Comparison of ENCODE assay signal across 8 cellular contexts in the genomic region with DNA sequence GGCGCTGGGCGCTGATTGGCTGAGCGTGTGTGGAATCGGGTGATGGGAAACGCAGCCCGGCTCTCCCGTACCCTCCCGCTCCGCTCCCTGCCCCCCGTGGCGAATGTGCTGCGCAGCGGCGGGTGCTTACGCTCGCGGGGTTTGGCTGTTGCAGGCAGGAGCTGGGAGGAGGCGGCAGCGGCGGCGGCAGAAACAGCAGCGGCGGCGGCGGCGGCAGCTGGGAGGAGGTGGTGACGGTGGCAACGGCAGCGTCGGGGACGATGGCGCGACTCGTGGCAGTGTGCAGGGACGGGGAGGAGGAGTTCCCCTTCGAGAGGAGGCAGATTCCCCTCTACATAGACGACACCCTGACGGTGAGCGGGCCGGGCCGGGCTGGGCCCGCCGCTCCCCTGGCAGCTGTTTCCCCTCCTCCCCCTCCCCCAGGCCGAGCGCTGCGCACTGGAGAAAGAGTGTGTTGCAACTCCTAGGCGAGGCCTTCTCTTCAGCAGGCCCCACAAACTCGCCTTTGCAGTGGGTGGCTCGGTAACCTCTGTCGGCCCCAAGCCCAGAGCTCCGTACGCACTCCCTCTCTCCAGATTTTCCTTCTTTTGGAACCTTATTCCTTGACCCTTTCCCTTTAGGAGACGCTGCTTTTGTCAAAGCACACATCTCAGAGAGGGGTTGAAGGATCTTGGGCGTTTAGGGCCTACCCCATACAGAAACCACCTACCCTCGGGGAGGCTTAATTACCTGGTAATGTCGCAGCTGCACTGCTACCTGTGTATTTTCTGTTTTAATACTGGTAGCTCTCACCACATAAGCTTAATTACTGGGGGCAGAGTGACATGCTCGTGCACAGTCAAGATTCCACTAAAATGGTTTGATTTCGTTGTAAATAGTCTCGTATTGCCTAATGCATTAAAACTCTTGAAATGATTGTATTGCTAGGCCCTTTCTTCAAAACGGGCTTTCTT. TPM values are rescaled to one million over a fixed set of nuclear protein-coding genes. Genes with fewer than 3 reads are reported as not detected.
DNase-seq lines count a peak whose midpoint lies in the region; ATAC-seq and TF ChIP-seq lines count a peak whose summit lies in the region.

No MANE protein-coding gene starts in this region.

- H3K9me3 Mint-ChIP-seq in dendritic cell treated with granulocyte-macrophage colony-stimulating factor and Interleukin-4, amounts not matched to agents 40 ng/mL and 50 ng/mL, for 4 days: no peaks in the 10 kb centered on the region

- H3K4me1 ChIP-seq in right lobe of liver: peaks cover 0 to 44% (median 11%) of the 10 kb centered on the region in 4 donors

- no peaks in the 10 kb centered on the region for H3K27me3 ChIP-seq in right lobe of liver

- H3K36me3 Mint-ChIP-seq in dendritic cell treated with granulocyte-macrophage colony-stimulating factor and Interleukin-4, amounts not matched to agents 40 ng/mL and 50 ng/mL, for 4 days (ENCODE audit: low read depth): peaks cover 51% of the 10 kb centered on the region

- H3K27me3 Mint-ChIP-seq in dendritic cell treated with granulocyte-macrophage colony-stimulating factor and Interleukin-4, amounts not matched to agents 40 ng/mL and 50 ng/mL, for 4 days: no peaks in the 10 kb centered on the region

- H3K4me1 Mint-ChIP-seq in dendritic cell treated with granulocyte-macrophage colony-stimulating factor and Interleukin-4, amounts not matched to agents 40 ng/mL and 50 ng/mL, for 4 days (ENCODE audit: low read depth): peaks cover 26% of the 10 kb centered on the region

- peak; percentile 74 to 98 (median 92) for DNase-seq in C1 segment of cervical spinal cord (lab: John Stamatoyannopoulos, UW)
- peak; percentile 94 for DNase-seq in NCI-H526 treated with DMSO at 0.1 percent for 48 hours (lab: John Stamatoyannopoulos, UW)
- peak; percentile 96 for DNase-seq in activated CD4-positive, alpha-beta T cell treated with anti-CD3 and anti-CD28 coated beads, Interleukin-2, amount 50 U/mL, for 4 hours
- peak; percentile 80 to 97 (median 97) for DNase-seq in right lobe of liver
- DNase-seq in stimulated activated CD4-positive, alpha-beta T cell treated with anti-CD3 and anti-CD28 coated beads, Interleukin-4, amount 100 ng/mL, for 1 hour: peak; percentile 96

- TF ChIP-seq POLR2A in right lobe of liver (IDR thresholded peaks at IDR 0.05): peak; percentile 77

- peak in 1 of 4 donors; percentile 3 for TF ChIP-seq CTCF in right lobe of liver (IDR thresholded peaks at IDR 0.05)

- H3K27ac ChIP-seq in right lobe of liver: peak overlapping the region; percentile 92 to 98 (median 98)

- peak overlapping the region; percentile 99 for H3K27ac Mint-ChIP-seq in dendritic cell treated with granulocyte-macrophage colony-stimulating factor and Interleukin-4, amounts not matched to agents 40 ng/mL and 50 ng/mL, for 4 days

- peak overlapping the region; percentile 92 to 98 (median 94) for H3K4me3 ChIP-seq in right lobe of liver

- H3K36me3 ChIP-seq in right lobe of liver: no peaks in the 10 kb centered on the region

- intact Hi-C loops in dendritic cell treated with granulocyte-macrophage colony-stimulating factor and Interleukin-4, amounts not matched to agents 40 ng/mL and 50 ng/mL, for 4 days (cut with micrococcal nuclease): loop anchor here (5.0 kb wide), 1 partner anchor 47 kb away; a partner anchor contains a TSS
- intact Hi-C loops in right lobe of liver (cut with DNase I): loop anchor here in 1 of 2 donors (10.0 kb wide), 1 partner anchor 49 kb away; a partner anchor contains a TSS

- peak overlapping the region; percentile 98 for H3K4me3 Mint-ChIP-seq in dendritic cell treated with granulocyte-macrophage colony-stimulating factor and Interleukin-4, amounts not matched to agents 40 ng/mL and 50 ng/mL, for 4 days

- no peaks in the 10 kb centered on the region for H3K9me3 ChIP-seq in right lobe of liver

- under 1% methylated on average over 14 of the region's 60 CpGs for WGBS in right lobe of liver (ENCODE audit: insufficient coverage, low coverage, low lambda C conversion rate, missing lambda C conversion rate)

- ATAC-seq in GM19351 (IDR thresholded peaks at IDR 0.05; ENCODE audit: unreplicated experiment): peak; percentile 68
- peak; percentile 43 for ATAC-seq in HG03469 (IDR thresholded peaks at IDR 0.05; ENCODE audit: unreplicated experiment)
- peak; percentile 78 to 90 (median 84) for ATAC-seq in right lobe of liver

RNA-seq across cellular contexts. Expression of a gene that starts 1.0 kb away (rescaled TPM):
- 10 to 100 TPM; 24.3 to 39.6 (median 35.3) TPM for total RNA-seq in right lobe of liver

RNA-seq across cellular contexts. Expression of a gene that starts 11.0 kb away (rescaled TPM):
- total RNA-seq in right lobe of liver: 1 to 10 TPM; 3.0 to 6.1 (median 4.1) TPM

RNA-seq across cellular contexts. Expression of a gene that starts 11.1 kb away (rescaled TPM):
- 10 to 100 TPM; 20.6 to 40.5 (median 28.9) TPM for total RNA-seq in right lobe of liver

RNA-seq across cellular contexts. Expression of a gene that starts 45.9 kb away (rescaled TPM):
- total RNA-seq in right lobe of liver: 10 to 100 TPM in 3 of 6 experiments, 1 to 10 TPM in 3; 5.1 to 13.6 (median 9.3) TPM

RNA-seq across cellular contexts. Expression of a gene that starts 55.6 kb away (rescaled TPM):
- total RNA-seq in right lobe of liver: 1 to 10 TPM; 2.5 to 8.6 (median 6.0) TPM

Comparison
In these comparisons a context has a peak if more than half of its experiments do, and no peak if none do; other contexts are left out.
1. Peak in every context shown above with its lines: DNase-seq, ATAC-seq, H3K4me3 ChIP-seq and H3K27ac ChIP-seq.